ENCODE assay signal across 17 cellular contexts in the genomic region with DNA sequence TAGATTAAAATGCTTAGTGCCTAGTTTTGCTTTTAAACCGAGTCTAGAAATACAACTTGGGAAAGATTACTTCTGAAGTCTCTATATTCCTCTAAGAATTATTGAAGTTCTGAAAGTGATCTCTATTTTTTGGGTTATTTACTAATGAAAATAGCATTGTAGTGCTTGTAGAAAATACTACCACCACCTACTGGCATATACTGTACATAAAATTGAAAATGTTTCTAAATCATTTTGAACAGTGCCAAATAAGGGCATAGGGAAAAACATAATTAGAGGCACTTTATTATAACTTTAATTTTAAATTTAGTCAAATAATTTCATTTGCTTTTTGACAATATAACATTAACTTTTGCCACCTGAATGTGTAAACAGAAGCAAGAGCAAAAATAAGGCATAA.
DNase-seq lines count a peak whose midpoint lies in the region; ATAC-seq, FAIRE-seq and TF ChIP-seq lines count a peak whose summit lies in the region.
"Had no signal": no experiment of that assay in that cellular context is flagged by ENCODE, and none has a peak within 500 bp of the region (broad histone marks: within the 10 kb centered on the region; RNA-seq: fewer than 3 reads in every experiment).

No MANE protein-coding gene starts in this region.

- H2BK15ac ChIP-seq in H1 (ENCODE audit: low read length): no peak overlapping the region

- no peaks in the 10 kb centered on the region for H3K36me3 ChIP-seq in OCI-LY7 (ENCODE audit: insufficient read depth, low read length)
- H3K36me3 ChIP-seq in H1 (ENCODE audit: control insufficient read depth in 2 of 4, insufficient read depth in 4 of 4, low read length in 3 of 4): no peaks in the 10 kb centered on the region
- no peaks in the 10 kb centered on the region for H3K36me3 ChIP-seq in lower lobe of right lung
- H3K36me3 ChIP-seq in WERI-Rb-1: no peaks in the 10 kb centered on the region
- H3K36me3 ChIP-seq: ascending aorta had no signal

- H3K4me2 ChIP-seq in OCI-LY7 (ENCODE audit: low read length) (no peak overlapping the region), H1 (ENCODE audit: insufficient read depth in 1 of 2, low read depth in 2 of 2, low read length in 2 of 2) (no peak overlapping the region)

- DNase-seq in EH (ENCODE audit: low read depth) (peak; percentile 10), OCI-LY7 (ENCODE audit: low spot score) (no peak), H1 (ENCODE audit: low read depth in 1 of 2, low spot score in 2 of 2) (no peak), neural crest cell (ENCODE audit: low read depth, low spot score) (no peak), lower lobe of right lung (no peak), WERI-Rb-1 (no peak), GM19239 (ENCODE audit: insufficient read length, low spot score) (no peak)
- DNase-seq: activated CD4-positive, alpha-beta T cell treated with anti-CD3 and anti-CD28 coated beads, Interleukin-2, amount 50 U/mL, for 1 hour; effector memory CD4-positive, alpha-beta T cell; head of caudate nucleus; left colon; naive thymus-derived CD8-positive, alpha-beta T cell; NCI-H1048; small intestine; T-helper 17 cell had no signal

- H3K56ac ChIP-seq in H1 (replicated peaks; ENCODE audit: insufficient read length, low read depth, low read length): no peak overlapping the region

- H3K4me1 ChIP-seq in OCI-LY7 (ENCODE audit: insufficient read depth, low read length, poor library complexity, severe bottlenecking) (no peaks in the 10 kb centered on the region), H1 (replicated peaks in 1 of 4; ENCODE audit: control insufficient read depth in 3 of 4, insufficient read depth in 4 of 4, low read length in 3 of 4) (no peaks in the 10 kb centered on the region), lower lobe of right lung (no peaks in the 10 kb centered on the region)

- no peak for TF ChIP-seq POLR2A in H1 (IDR thresholded peaks at IDR 0.05; ENCODE audit: control extremely low read depth in 1 of 2, low read depth in 2 of 2, low read length in 2 of 2)

- no peaks in the 10 kb centered on the region for H3K23me2 ChIP-seq in H1 (ENCODE audit: low read depth, low read length)

- H3K27me3 ChIP-seq in H1 (replicated peaks in 1 of 4; ENCODE audit: control insufficient read depth in 3 of 4, extremely low read depth in 1 of 4, insufficient read depth in 3 of 4, low read length in 3 of 4): peaks cover 0 to 1% (median 0%) of the 10 kb centered on the region in 4 experiments; a peak in 1 of 7 replicates
- no peaks in the 10 kb centered on the region for H3K27me3 ChIP-seq in lower lobe of right lung (ENCODE audit: low read depth)
- no peaks in the 10 kb centered on the region for H3K27me3 ChIP-seq in WERI-Rb-1 (ENCODE audit: insufficient read depth, low read depth, severe bottlenecking)
- H3K27me3 ChIP-seq: ascending aorta had no signal

- H3K14ac ChIP-seq in H1 (ENCODE audit: insufficient read length): no peak overlapping the region

- H3K9me3 Mint-ChIP-seq in neural crest cell: peaks cover 11% of the 10 kb centered on the region

- TF ChIP-seq CTCF in OCI-LY7 (conservative IDR thresholded peaks at IDR 0.05; ENCODE audit: low read length) (peak; percentile 45; the same call in 1 of the 2 replicates), H1 (IDR thresholded peaks at IDR 0.05; ENCODE audit: control extremely low read depth in 1 of 3, insufficient read depth in 1 of 3, low read depth in 1 of 3, low read length in 3 of 3) (no peak), neural crest cell (conservative IDR thresholded peaks at IDR 0.05) (peak; percentile 21), lower lobe of right lung (IDR thresholded peaks at IDR 0.05) (no peak), WERI-Rb-1 (IDR thresholded peaks at IDR 0.05; ENCODE audit: low read depth, low read length) (no peak)

- no peak overlapping the region for H2BK20ac ChIP-seq in H1 (ENCODE audit: low read length)

- WGBS in H1 (ENCODE audit: extremely low coverage in 1 of 2, insufficient coverage in 1 of 2, insufficient read length in 1 of 2, insufficient replicate concordance in 2 of 2, low coverage in 1 of 2, low lambda C conversion rate in 2 of 2, missing lambda C conversion rate in 1 of 2), 2 experiments: 100% methylated on average over 1 of the region's 1 CpG; no CpG with 5 or more reads in 1 of the 2 experiments

- H3K4me1 Mint-ChIP-seq in neural crest cell: peaks cover 28% of the 10 kb centered on the region
- H3K4me1 Mint-ChIP-seq: naive thymus-derived CD8-positive, alpha-beta T cell had no signal

- no peak overlapping the region for H3K9ac ChIP-seq in H1 (replicated peaks in 1 of 4; ENCODE audit: extremely low read depth in 1 of 4, low read depth in 3 of 4, low read length in 3 of 4)

- H3K79me2 ChIP-seq in OCI-LY7 (ENCODE audit: insufficient read depth, low read depth, low read length) (no peaks in the 10 kb centered on the region), H1 (ENCODE audit: control insufficient read depth in 1 of 2, insufficient read depth in 2 of 2, low read length in 2 of 2) (no peaks in the 10 kb centered on the region)

- H2BK5ac ChIP-seq in H1 (ENCODE audit: low read depth, low read length): no peak overlapping the region

- H3K4me3 Mint-ChIP-seq in neural crest cell: no peak overlapping the region
- H3K4me3 Mint-ChIP-seq: naive thymus-derived CD8-positive, alpha-beta T cell; T-helper 17 cell had no signal

- no peaks in the 10 kb centered on the region for H3K27me3 Mint-ChIP-seq in neural crest cell (ENCODE audit: low read depth)
- H3K27me3 Mint-ChIP-seq: naive thymus-derived CD8-positive, alpha-beta T cell; T-helper 17 cell had no signal

- TF ChIP-seq EP300 in H1 (IDR thresholded peaks at IDR 0.05; ENCODE audit: borderline replicate concordance in 1 of 2, low read depth in 2 of 2, low read length in 2 of 2): no peak

- no peak overlapping the region for H4K91ac ChIP-seq in H1 (replicated peaks; ENCODE audit: insufficient read length, low read length)

- CTCF ChIA-PET in OCI-LY7 (lab: Charles Lee; ENCODE audit: unreplicated experiment) (no interaction called here), H1 (lab: Charles Lee; ENCODE audit: partially characterized antibody) (no interaction called here)

- POLR2A ChIA-PET in OCI-LY7 (lab: Charles Lee): interaction anchor here (0.7 to 1.9 kb wide), 3 partner anchors 9 to 142 kb away, joined by 3 to 4 read pairs (median 3); no protein-coding TSS in a partner anchor
- POLR2A ChIA-PET in H1 (lab: Charles Lee; ENCODE audit: partially characterized antibody): interaction anchor here (1.0 kb wide), 1 partner anchor 620 kb away, joined by 3 read pairs; no protein-coding TSS in a partner anchor

- H2BK12ac ChIP-seq in H1 (ENCODE audit: low read depth, low read length): no peak overlapping the region

- BruUV-seq in OCI-LY7 (replicated peaks; lab: Mats Ljungman, UMichigan): no TSS peak

- H3K36me3 Mint-ChIP-seq in neural crest cell (ENCODE audit: low read depth): peaks cover 8% of the 10 kb centered on the region
- H3K36me3 Mint-ChIP-seq: naive thymus-derived CD8-positive, alpha-beta T cell had no signal

- H3K79me1 ChIP-seq in H1 (ENCODE audit: low read depth, low read length): no peaks in the 10 kb centered on the region

- H4K20me1 ChIP-seq in OCI-LY7 (ENCODE audit: insufficient read depth, low read length) (no peaks in the 10 kb centered on the region), H1 (replicated peaks in 1 of 2; ENCODE audit: control insufficient read depth in 1 of 2, insufficient read depth in 2 of 2, low read length in 2 of 2) (no peaks in the 10 kb centered on the region)

- FAIRE-seq in H1 (lab: Jason Lieb, UNC): no peak
- FAIRE-seq in GM19239 (lab: Jason Lieb, UNC): no peak
- FAIRE-seq: small intestine had no signal

- ATAC-seq in lower lobe of right lung (no peak), GM18909 (IDR thresholded peaks at IDR 0.05; ENCODE audit: poor library complexity, unreplicated experiment) (no peak)
- ATAC-seq: left colon; naive thymus-derived CD8-positive, alpha-beta T cell; T-helper 17 cell had no signal

- no peak overlapping the region for H2BK120ac ChIP-seq in H1 (replicated peaks; ENCODE audit: low read depth, low read length)

- H3K9me2 ChIP-seq in OCI-LY7 (ENCODE audit: insufficient read depth, low read length): no peaks in the 10 kb centered on the region

- H3K27ac Mint-ChIP-seq in neural crest cell (ENCODE audit: unreplicated experiment): peak overlapping the region; percentile 35
- H3K27ac Mint-ChIP-seq: naive thymus-derived CD8-positive, alpha-beta T cell; T-helper 17 cell had no signal

- H3K9me3 ChIP-seq in OCI-LY7 (ENCODE audit: low read length) (no peaks in the 10 kb centered on the region), H1 (ENCODE audit: insufficient read depth in 2 of 2, low read depth in 1 of 2, low read length in 1 of 2) (no peaks in the 10 kb centered on the region), lower lobe of right lung (no peaks in the 10 kb centered on the region), WERI-Rb-1 (ENCODE audit: severe bottlenecking) (no peaks in the 10 kb centered on the region)
- H3K9me3 ChIP-seq: ascending aorta had no signal

- H3K4me3 ChIP-seq in OCI-LY7 (ENCODE audit: low read depth, low read length, poor library complexity, severe bottlenecking) (no peak overlapping the region), H1 (ENCODE audit: extremely low read depth in 1 of 4, insufficient read depth in 2 of 4, low read depth in 3 of 4, low read length in 4 of 4) (no peak overlapping the region), lower lobe of right lung (no peak overlapping the region), WERI-Rb-1 (ENCODE audit: low read depth, low read length) (no peak overlapping the region)
- H3K4me3 ChIP-seq: ascending aorta had no signal

- H3K23ac ChIP-seq in H1 (ENCODE audit: insufficient read length): no peak overlapping the region

- no peak overlapping the region for H3K27ac ChIP-seq in OCI-LY7 (ENCODE audit: low read depth, low read length, poor library complexity, severe bottlenecking)
- H3K27ac ChIP-seq in H1 (ENCODE audit: low read depth, low read length): no peak overlapping the region
- no peak overlapping the region for H3K27ac ChIP-seq in lower lobe of right lung
- no peak overlapping the region for H3K27ac ChIP-seq in WERI-Rb-1
- H3K27ac ChIP-seq: ascending aorta had no signal

- no peak overlapping the region for H4K8ac ChIP-seq in H1 (ENCODE audit: extremely low read depth, insufficient read depth, low read length)

- TF ChIP-seq RAD21 in H1 (IDR thresholded peaks at IDR 0.05 in 1 of 2, conservative IDR thresholded peaks at IDR 0.05 in 1 of 2; ENCODE audit: low read depth in 2 of 2, low read length in 2 of 2): no peak

- H2AK5ac ChIP-seq in H1 (ENCODE audit: low read depth, low read length): no peak overlapping the region

- intact Hi-C loops in OCI-LY7 (cut with micrococcal nuclease; ENCODE audit: unreplicated experiment): no loop called here
- intact Hi-C loops in lower lobe of right lung (cut with DNase I): no loop called here

- no peak overlapping the region for H3K18ac ChIP-seq in H1 (ENCODE audit: extremely low read depth, low read length)

- H4K5ac ChIP-seq in H1 (ENCODE audit: insufficient read length, low read depth, low read length): no peak overlapping the region

- H2AFZ ChIP-seq in OCI-LY7 (ENCODE audit: low read length) (no peak overlapping the region), H1 (ENCODE audit: low read length) (no peak overlapping the region)

- H3K4ac ChIP-seq in H1 (replicated peaks; ENCODE audit: insufficient read length, low read depth, low read length): no peak overlapping the region

Comparison
In these comparisons a context has a peak if more than half of its experiments do, and no peak if none do; other contexts are left out.
1. CTCF ChIP-seq: peak in OCI-LY7 (single experiment) and neural crest cell (single experiment); none in H1 (0 of 3), lower lobe of right lung (single experiment) and WERI-Rb-1 (single experiment).